Comparison of ENCODE assay signal across 16 cellular contexts in genomic region chr9:129667850-129668249, GRCh38. TPM values are rescaled to one million over a fixed set of nuclear protein-coding genes. Genes with fewer than 3 reads are reported as not detected.
DNase-seq lines count a peak whose midpoint lies in the region; TF ChIP-seq lines count a peak whose summit lies in the region.
"Had no signal": no experiment of that assay in that cellular context is flagged by ENCODE, and none has a peak within 500 bp of the region (broad histone marks: within the 10 kb centered on the region; RNA-seq: fewer than 3 reads in every experiment).

No MANE protein-coding gene starts in this region.

- peak overlapping the region; percentile 83 for H3K4me3 ChIP-seq in BJ (ENCODE audit: low read depth, low read length)
- no peak overlapping the region for H3K4me3 ChIP-seq in NT2/D1 (ENCODE audit: insufficient read length, low read depth)
- peak overlapping the region; percentile 71 to 80 for H3K4me3 ChIP-seq in foreskin fibroblast (ENCODE audit: low read depth in 1 of 2, low read length in 2 of 2)
- peak overlapping the region; percentile 59 to 62 for H3K4me3 ChIP-seq in tibial artery
- H3K4me3 ChIP-seq: left lung had no signal

- CTCF ChIA-PET in BJ (lab: Yijun Ruan, JAX), result no interaction called here

- intact Hi-C loops in tibial artery (cut with DNase I; ENCODE audit: low total_unique reads), result no loop called here

- peak overlapping the region; percentile 68 to 80 for H3K27ac ChIP-seq in tibial artery
- H3K27ac ChIP-seq: brain microvascular endothelial cell, heart left ventricle, left lung, WERI-Rb-1 had no signal

- H3K9ac ChIP-seq in NT2/D1 (ENCODE audit: insufficient read length, low read depth), result peak overlapping the region; percentile 42

- DNase-seq in BJ (ENCODE audit: low read depth), result no peak
- no peak for DNase-seq in NT2/D1 (ENCODE audit: low read depth, low spot score)
- peak in 1 of 2 donors; percentile 39 for DNase-seq in foreskin fibroblast
- DNase-seq in tibial artery, result peak in 1 of 2 donors; percentile 73
- DNase-seq in GDM1 (lab: John Stamatoyannopoulos, UW), result no peak
- DNase-seq in SW 1271 (lab: John Stamatoyannopoulos, UW), result no peak
- DNase-seq in NCI-H345 (lab: John Stamatoyannopoulos, UW), result no peak
- DNase-seq: activated effector memory CD4-positive, alpha-beta T cell treated with Interleukin-2 at 50 U/mL for 16 hours; brain microvascular endothelial cell; CD4-positive, CD25-positive, alpha-beta regulatory T cell; DMS 273 treated with DMSO at 0.1 percent for 48 hours; heart left ventricle; NCI-H187; NCI-H69; WERI-Rb-1 had no signal

- POLR2A ChIA-PET in BJ (lab: Charles Lee), result interaction anchor here (0.7 kb wide), 1 partner anchor 248 kb away, joined by 9 read pairs; no protein-coding TSS in a partner anchor

- TF ChIP-seq CTCF in BJ (IDR thresholded peaks at IDR 0.05; ENCODE audit: insufficient read depth, low read depth, low read length) (0 out of 2 replicates have a peak, but pooled peaks have one; percentile 8), foreskin fibroblast (IDR thresholded peaks at IDR 0.05; ENCODE audit: low read depth, low read length) (no peak), tibial artery (IDR thresholded peaks at IDR 0.05) (no peak)

- H3K36me3 ChIP-seq in BJ (ENCODE audit: control insufficient read depth, insufficient read depth, low read length) (peaks cover 4% of the 10 kb centered on the region), NT2/D1 (ENCODE audit: insufficient read depth, insufficient read length, low read length) (no peaks in the 10 kb centered on the region), tibial artery (no peaks in the 10 kb centered on the region)
- H3K36me3 ChIP-seq: brain microvascular endothelial cell, heart left ventricle, left lung, WERI-Rb-1 had no signal

- H3K4me1 ChIP-seq in NT2/D1 (ENCODE audit: insufficient read depth, insufficient read length), result peaks cover 23% of the 10 kb centered on the region
- peaks cover 0 to 69% (median 36%) of the 10 kb centered on the region in 4 donors for H3K4me1 ChIP-seq in tibial artery

- H3K27me3 ChIP-seq in BJ (ENCODE audit: control insufficient read depth, insufficient read depth, low read length) (no peaks in the 10 kb centered on the region), NT2/D1 (ENCODE audit: insufficient read depth, insufficient read length) (peaks cover 4% of the 10 kb centered on the region), tibial artery (no peaks in the 10 kb centered on the region)

- H3K9me3 ChIP-seq in NT2/D1 (ENCODE audit: insufficient read depth, low read length) (no peaks in the 10 kb centered on the region), tibial artery (no peaks in the 10 kb centered on the region)
- H3K9me3 ChIP-seq: heart left ventricle, left lung had no signal

RNA-seq across cellular contexts. Expression of gene PRRX2, which starts 2.4 kb away (rescaled TPM):
- polyA plus RNA-seq in BJ (2011; rRNA removed), result 20.4 and 37.4 TPM in 2 replicates
- 8.9 and 9.5 TPM in 2 replicates for polyA minus RNA-seq in BJ (2011; rRNA and poly(A)+ RNA removed)
- polyA plus RNA-seq: CD4-positive, CD25-positive, alpha-beta regulatory T cell had no signal

RNA-seq across cellular contexts. Expression of gene ASB6, which starts 25.9 kb away (rescaled TPM):
- polyA plus RNA-seq in BJ (2011; rRNA removed), result 13.1 and 23.2 TPM in 2 replicates
- 6.7 and 10.5 TPM in 2 replicates for polyA minus RNA-seq in BJ (2011; rRNA and poly(A)+ RNA removed)

RNA-seq across cellular contexts. Expression of gene NTMT1, which starts 41.9 kb away (rescaled TPM):
- polyA plus RNA-seq in BJ (2011; rRNA removed), result 77.1 and 96.3 TPM in 2 replicates
- 24.0 and 39.5 TPM in 2 replicates for polyA minus RNA-seq in BJ (2011; rRNA and poly(A)+ RNA removed)

RNA-seq across cellular contexts. Expression of gene C9orf50, which starts 46.9 kb away (rescaled TPM):
- polyA plus RNA-seq in BJ (2011; rRNA removed), result 0.20 and 0.21 TPM in 2 replicates
- polyA minus RNA-seq in BJ (2011; rRNA and poly(A)+ RNA removed), result 0.09 TPM in 1 of 2 replicates, not detected in the other
- polyA plus RNA-seq: CD4-positive, CD25-positive, alpha-beta regulatory T cell; heart left ventricle had no signal
